Comparison of ENCODE assay signal across 8 cellular contexts in the genomic region with DNA sequence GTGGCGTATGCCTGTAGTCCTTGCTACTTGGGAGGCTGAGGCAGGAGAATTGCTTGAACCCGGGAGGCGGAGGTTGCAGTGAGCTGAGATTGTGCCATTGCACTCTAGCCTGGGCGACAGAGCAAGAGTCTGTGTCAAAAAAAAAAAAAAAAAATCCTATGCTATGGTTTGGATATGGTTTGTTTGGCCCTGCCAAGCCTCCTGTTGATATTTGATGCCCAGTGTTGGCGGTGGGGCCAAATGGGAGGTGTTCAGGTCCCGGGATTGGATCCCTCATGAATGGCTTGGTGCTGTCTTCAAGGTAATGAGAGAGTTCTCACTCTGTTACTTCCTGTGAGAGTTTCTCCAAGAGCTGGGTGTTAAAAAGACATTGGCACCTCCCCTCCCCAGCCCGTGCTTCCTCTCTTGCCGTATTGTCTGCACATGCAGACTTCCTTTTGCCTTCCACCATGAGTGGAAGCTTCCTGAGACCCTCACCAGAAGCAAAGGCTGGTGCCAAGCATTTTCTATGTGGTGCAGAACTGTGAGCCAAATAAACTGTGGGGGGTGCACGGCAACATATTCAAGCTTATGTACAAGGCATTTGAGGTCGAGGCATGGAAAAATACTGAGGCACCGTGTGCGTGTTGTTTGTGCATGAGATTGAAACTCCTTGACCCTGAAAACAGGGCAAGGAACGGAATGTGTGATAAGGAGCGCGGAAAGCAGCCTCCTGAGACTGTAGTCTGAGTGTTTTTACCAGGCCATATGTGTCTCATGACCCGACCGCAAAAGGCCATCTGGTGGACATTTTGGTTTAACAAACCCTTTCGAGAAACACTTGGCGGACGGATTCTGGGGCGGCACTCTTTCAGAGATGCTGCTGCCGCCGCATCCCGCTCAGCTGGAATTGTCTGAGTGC. TPM values are rescaled to one million over a fixed set of nuclear protein-coding genes. Genes with fewer than 3 reads are reported as not detected.
DNase-seq lines count a peak whose midpoint lies in the region; ATAC-seq lines count a peak whose summit lies in the region.

No MANE protein-coding gene starts in this region.

- H3K27me3 ChIP-seq in naive thymus-derived CD4-positive, alpha-beta T cell (ENCODE audit: control insufficient read depth in 2 of 2, insufficient read depth in 2 of 2, low read length in 2 of 2), result no peaks in the 10 kb centered on the region

- H3K4me1 Mint-ChIP-seq in naive thymus-derived CD4-positive, alpha-beta T cell, result peaks cover 41 to 82% (median 68%) of the 10 kb centered on the region in 7 donors

- H3K36me3 ChIP-seq in naive thymus-derived CD4-positive, alpha-beta T cell (ENCODE audit: control insufficient read depth in 2 of 3, insufficient read depth in 3 of 3, low read length in 3 of 3), result no peaks in the 10 kb centered on the region

- POLR2A ChIA-PET in naive thymus-derived CD4-positive, alpha-beta T cell (lab: Charles Lee), result interaction anchor here (0.6 to 1.8 kb wide), 9 partner anchors 9 to 309 kb away, joined by 3 to 8 read pairs (median 4); no protein-coding TSS in a partner anchor

- H3K27ac ChIP-seq in naive thymus-derived CD4-positive, alpha-beta T cell (ENCODE audit: low read depth, low read length), result peak overlapping the region; percentile 48

- H3K9me3 ChIP-seq in naive thymus-derived CD4-positive, alpha-beta T cell (ENCODE audit: control insufficient read depth in 2 of 3, low read length in 3 of 3), result no peaks in the 10 kb centered on the region

- peaks cover 0 to 3% (median 0%) of the 10 kb centered on the region in 5 donors for H3K36me3 Mint-ChIP-seq in naive thymus-derived CD4-positive, alpha-beta T cell

- peaks cover 0 to 7% (median 2%) of the 10 kb centered on the region in 11 donors for H3K9me3 Mint-ChIP-seq in naive thymus-derived CD4-positive, alpha-beta T cell

- CTCF ChIA-PET in naive thymus-derived CD4-positive, alpha-beta T cell (lab: Charles Lee), result interaction anchor here (0.6 to 1.6 kb wide), 10 partner anchors 10 to 35 kb away, joined by 3 to 5 read pairs (median 3); no protein-coding TSS in a partner anchor

- intact Hi-C loops in naive thymus-derived CD4-positive, alpha-beta T cell (cut with micrococcal nuclease), result loop anchor here in 1 of 2 donors (1.0 to 5.0 kb wide), 4 partner anchors 9 to 35 kb away; partner anchors contain the start of gene CTU1

- H3K4me3 Mint-ChIP-seq in naive thymus-derived CD4-positive, alpha-beta T cell, result peak overlapping the region; percentile 69 to 90 (median 83)

- peaks cover 55 to 62% of the 10 kb centered on the region in 2 donors for H3K4me1 ChIP-seq in naive thymus-derived CD4-positive, alpha-beta T cell (ENCODE audit: control insufficient read depth in 2 of 2, insufficient read depth in 2 of 2, low read length in 2 of 2)

- H3K27me3 Mint-ChIP-seq in naive thymus-derived CD4-positive, alpha-beta T cell, result peaks cover 0 to 2% (median 0%) of the 10 kb centered on the region in 5 donors

- peak overlapping the region; percentile 44 for H3K4me3 ChIP-seq in naive thymus-derived CD4-positive, alpha-beta T cell (ENCODE audit: low read length)

- DNase-seq in EH (ENCODE audit: low read depth) (peak; percentile 9), NCI-H82 (lab: John Stamatoyannopoulos, UW) (peak; percentile 60), cerebellum (ENCODE audit: low spot score) (peak; percentile 74), HK-2 (ENCODE audit: unreplicated experiment) (no peak), HuH-7.5 (ENCODE audit: low spot score) (no peak), ecto neural progenitor cell (ENCODE audit: low spot score) (no peak)
- DNase-seq in naive thymus-derived CD4-positive, alpha-beta T cell, result peak in 7 of 9 donors; percentile 28 to 58 (median 50)

- H3K27ac Mint-ChIP-seq in naive thymus-derived CD4-positive, alpha-beta T cell, result peak overlapping the region; percentile 82 to 97 (median 93)

- ATAC-seq in naive thymus-derived CD4-positive, alpha-beta T cell, result peak; percentile 73
- ATAC-seq in GM21619 (IDR thresholded peaks at IDR 0.05; ENCODE audit: unreplicated experiment), result no peak

RNA-seq across cellular contexts. Expression of gene SIGLEC9, which starts 7.3 kb away (rescaled TPM):
- 1.6 TPM for total RNA-seq in cerebellum
- 10 to 100 TPM in 1 of 5 experiments, 1 to 10 TPM in 3, under 1 TPM in 1; 0.34 to 26.8 (median 2.2) TPM for total RNA-seq in naive thymus-derived CD4-positive, alpha-beta T cell
- polyA plus RNA-seq in naive thymus-derived CD4-positive, alpha-beta T cell, result under 1 TPM; 0.46 to 0.69 TPM

RNA-seq across cellular contexts. Expression of gene SIGLEC7, which starts 10.1 kb away (rescaled TPM):
- 0.36 TPM for total RNA-seq in cerebellum
- 10 to 100 TPM in 1 of 5 experiments, under 1 TPM in 3, not detected in 1; 0.67 to 10.3 (median 0.83) TPM for total RNA-seq in naive thymus-derived CD4-positive, alpha-beta T cell
- under 1 TPM in 1 of 2 donors, not detected in 1; 0.25 TPM for polyA plus RNA-seq in naive thymus-derived CD4-positive, alpha-beta T cell

RNA-seq across cellular contexts. Expression of gene CTU1, which starts 23.8 kb away (rescaled TPM):
- total RNA-seq in cerebellum, result 3.5 TPM
- total RNA-seq in naive thymus-derived CD4-positive, alpha-beta T cell, result 10 to 100 TPM in 3 of 5 experiments, 1 to 10 TPM in 2; 3.3 to 11.8 (median 10.5) TPM
- polyA plus RNA-seq in naive thymus-derived CD4-positive, alpha-beta T cell, result 1 to 10 TPM; 3.0 to 6.3 TPM

RNA-seq across cellular contexts. Expression of gene KLK14, which starts 49.3 kb away (rescaled TPM):
- total RNA-seq in cerebellum, result not detected
- total RNA-seq in naive thymus-derived CD4-positive, alpha-beta T cell, result under 1 TPM; 0.34 to 0.92 (median 0.66) TPM
- not detected for polyA plus RNA-seq in naive thymus-derived CD4-positive, alpha-beta T cell

Comparison
In these comparisons a context has a peak if more than half of its experiments do, and no peak if none do; other contexts are left out.
1. DNase-seq: peak in EH (single experiment), NCI-H82 (single experiment), cerebellum (single experiment) and naive thymus-derived CD4-positive, alpha-beta T cell (7 of 9); none in HK-2 (single experiment), HuH-7.5 (single experiment) and ecto neural progenitor cell (single experiment).